8 cellular contexts compared by ENCODE assay signal in the genomic region with DNA sequence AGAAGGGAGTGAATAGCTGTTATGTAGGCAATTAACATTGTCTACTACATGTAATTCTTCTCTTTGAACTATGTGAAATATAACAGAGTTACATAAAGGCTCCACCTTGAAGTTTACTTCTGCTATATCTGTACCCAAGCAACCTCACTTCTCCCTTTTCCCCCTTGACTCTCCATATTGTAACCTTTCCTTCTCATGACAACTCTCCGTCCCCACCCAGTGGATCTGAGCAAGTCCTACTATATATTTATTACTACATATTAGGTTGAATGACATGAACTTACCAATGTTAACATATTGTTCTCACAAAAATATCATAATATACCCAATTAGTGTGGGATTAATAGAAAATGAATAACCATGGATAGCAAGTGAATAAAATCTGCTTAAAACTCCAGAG.
A peak's percentile ranks its signal among the peaks of the same experiment; 100 is the strongest.
DNase-seq lines count a peak whose midpoint lies in the region; ATAC-seq and TF ChIP-seq lines count a peak whose summit lies in the region.

No MANE protein-coding gene starts in this region.

- H3K27me3 ChIP-seq in Karpas-422 (ENCODE audit: low read length) = no peaks in the 10 kb centered on the region
- H3K27me3 ChIP-seq in adrenal gland = no peaks in the 10 kb centered on the region

- H3K9ac ChIP-seq in Karpas-422 (ENCODE audit: low read length) = no peak overlapping the region

- no peak for DNase-seq in Right ventricle myocardium inferior (ENCODE audit: missing footprints)
- no peak for DNase-seq in cardiac septum (ENCODE audit: low spot score)
- peak; percentile 51 for DNase-seq in Karpas-422
- DNase-seq in adrenal gland = peak in 3 of 7 donors; percentile 14 to 32 (median 26)
- peak; percentile 82 for DNase-seq in pons (ENCODE audit: low spot score)
- DNase-seq in NCI-H510A treated with DMSO at 0.1 percent for 48 hours (lab: John Stamatoyannopoulos, UW) = no peak
- DNase-seq in foreskin melanocyte = no peak

- H3K4me1 ChIP-seq in Karpas-422 (ENCODE audit: low read length) = no peaks in the 10 kb centered on the region
- no peaks in the 10 kb centered on the region for H3K4me1 ChIP-seq in adrenal gland (replicated peaks in 1 of 2)

- TF ChIP-seq CTCF in adrenal gland (IDR thresholded peaks at IDR 0.05) = peak; percentile 10 to 54 (median 38)

- H3K27ac ChIP-seq in Karpas-422 (ENCODE audit: low read length) = no peak overlapping the region
- H3K27ac ChIP-seq in adrenal gland = no peak overlapping the region

- intact Hi-C loops in Right ventricle myocardium inferior (cut with DNase I) = loop anchor here (1.0 kb wide), 1 partner anchor 182 kb away; no protein-coding TSS in a partner anchor
- intact Hi-C loops in cardiac septum (cut with DNase I) = no loop called here
- intact Hi-C loops in adrenal gland (cut with DNase I) = no loop called here

- H3K4me2 ChIP-seq in Karpas-422 (ENCODE audit: low read depth, low read length, poor library complexity, severe bottlenecking) = no peak overlapping the region

- no peak overlapping the region for H3K4me3 ChIP-seq in Karpas-422 (ENCODE audit: low read length)
- H3K4me3 ChIP-seq in adrenal gland = no peak overlapping the region

- WGBS in adrenal gland, 4 donors = 22 to 55% (median 37%) methylated on average over 1 of the region's 1 CpG

- no peaks in the 10 kb centered on the region for H3K9me3 ChIP-seq in Karpas-422 (ENCODE audit: low read length)
- H3K9me3 ChIP-seq in adrenal gland (replicated peaks in 1 of 3) = no peaks in the 10 kb centered on the region

- ATAC-seq in Right ventricle myocardium inferior (peak; percentile 82), GM18873 (IDR thresholded peaks at IDR 0.05; ENCODE audit: low FRiP score, unreplicated experiment) (no peak)

- TF ChIP-seq POLR2A in adrenal gland (IDR thresholded peaks at IDR 0.05) = no peak

- H3K36me3 ChIP-seq in Karpas-422 (ENCODE audit: insufficient read depth, low read length) (no peaks in the 10 kb centered on the region), adrenal gland (replicated peaks in 1 of 2) (no peaks in the 10 kb centered on the region)

- no peaks in the 10 kb centered on the region for H4K20me1 ChIP-seq in Karpas-422 (ENCODE audit: insufficient read depth, low read depth, low read length)

- no peaks in the 10 kb centered on the region for H3K9me2 ChIP-seq in Karpas-422 (replicated peaks; ENCODE audit: insufficient read depth, low read length)

- H2AFZ ChIP-seq in Karpas-422 (ENCODE audit: low read length) = no peak overlapping the region

- no peaks in the 10 kb centered on the region for H3K79me2 ChIP-seq in Karpas-422 (ENCODE audit: low read length)

Comparison
In these comparisons a context has a peak if more than half of its experiments do, and no peak if none do; other contexts are left out.
1. DNase-seq: peak in Karpas-422 (single experiment) and pons (single experiment); none in Right ventricle myocardium inferior (single experiment), cardiac septum (single experiment), NCI-H510A treated with DMSO at 0.1 percent for 48 hours (single experiment) and foreskin melanocyte (single experiment).